In genomic region chr9:135813671-135814290, GRCh38 we compare ENCODE assay signal across 33 cellular contexts.
"Had no signal": no experiment of that assay in that cellular context is flagged by ENCODE, and none has a peak within 500 bp of the region (broad histone marks: within the 10 kb centered on the region; RNA-seq: fewer than 3 reads in every experiment).

No MANE protein-coding gene starts in this region.

- H3K27me3 ChIP-seq: ascending aorta, breast epithelium, Peyer's patch, SJCRH30 had no signal

- H3K27ac Mint-ChIP-seq: activated CD8-positive, alpha-beta memory T cell treated with anti-CD3 and anti-CD28 coated beads, Interleukin-2, amount 10 ng/mL, durations not matched to agents 7 days and 5 days; activated naive CD8-positive, alpha-beta T cell had no signal

- H3K9me3 ChIP-seq: ascending aorta, breast epithelium, Peyer's patch, SJCRH30 had no signal

- H3K36me3 ChIP-seq: breast epithelium had no signal

- ATAC-seq: activated CD8-positive, alpha-beta memory T cell treated with anti-CD3 and anti-CD28 coated beads, Interleukin-2, amount 10 ng/mL, durations not matched to agents 7 days and 5 days; PC-3 had no signal

- H3K4me3 Mint-ChIP-seq: activated CD8-positive, alpha-beta memory T cell treated with anti-CD3 and anti-CD28 coated beads, Interleukin-2, amount 10 ng/mL, durations not matched to agents 7 days and 5 days; activated naive CD4-positive, alpha-beta T cell treated with anti-CD3 and anti-CD28 coated beads, Interleukin-2, amount 10 ng/mL, durations not matched to agents 7 days and 5 days; activated naive CD8-positive, alpha-beta T cell had no signal

- H3K27ac ChIP-seq: ascending aorta, breast epithelium, KMS-11, Peyer's patch, SJCRH30, SK-N-MC, WERI-Rb-1 had no signal

- H3K4me3 ChIP-seq: ascending aorta, breast epithelium, Peyer's patch, SJCRH30, SK-N-MC had no signal

- H3K27me3 Mint-ChIP-seq: activated CD8-positive, alpha-beta memory T cell treated with anti-CD3 and anti-CD28 coated beads, Interleukin-2, amount 10 ng/mL, durations not matched to agents 7 days and 5 days; activated naive CD4-positive, alpha-beta T cell treated with anti-CD3 and anti-CD28 coated beads, Interleukin-2, amount 10 ng/mL, durations not matched to agents 7 days and 5 days; activated naive CD8-positive, alpha-beta T cell had no signal

- DNase-seq: activated CD4-positive, alpha-beta T cell treated with anti-CD3 and anti-CD28 coated beads for 1 hour; activated CD4-positive, alpha-beta T cell treated with anti-CD3 and anti-CD28 coated beads for 48 hours; activated CD4-positive, CD25-positive, alpha-beta regulatory T cell; activated CD8-positive, alpha-beta memory T cell treated with anti-CD3 and anti-CD28 coated beads for 24 hours; activated CD8-positive, alpha-beta memory T cell treated with anti-CD3 and anti-CD28 coated beads, Interleukin-2, amount 10 ng/mL, durations not matched to agents 7 days and 5 days; activated CD8-positive, alpha-beta memory T cell treated with anti-CD3 and anti-CD28 coated beads, Interleukin-2, amount 50 U/mL, for 48 hours; activated effector memory CD4-positive, alpha-beta T cell treated with Interleukin-2 at 50 U/mL for 16 hours; activated naive CD4-positive, alpha-beta T cell treated with anti-CD3 and anti-CD28 coated beads, Interleukin-2, amount 10 ng/mL, durations not matched to agents 7 days and 5 days; activated T-cell treated with anti-CD3 and anti-CD28 coated beads, Interleukin-2, amount 50 U/mL, for 48 hours; amygdala; caudate nucleus; cerebellar nuclear complex; MM.1S; MV-4-11; NCI-H1092; NCI-H1436 treated with DMSO at 0.1 percent for 48 hours; NCI-H1694 treated with DMSO at 0.1 percent for 48 hours; NCI-H2029; NCI-H345; NCI-H526; NCI-H748 treated with DMSO at 0.1 percent for 48 hours; NK-92 treated with Interleukin-12 subunit alpha and Interleukin-12 subunit beta, amount 100 ng/mL, for 24 hours; PC-3; Peyer's patch; RPMI8226; SJCRH30; T1000; WERI-Rb-1 had no signal

- H3K4me1 Mint-ChIP-seq: activated naive CD4-positive, alpha-beta T cell treated with anti-CD3 and anti-CD28 coated beads, Interleukin-2, amount 10 ng/mL, durations not matched to agents 7 days and 5 days had no signal

- H3K4me1 ChIP-seq: ascending aorta, breast epithelium, Peyer's patch had no signal

- H3K9me3 Mint-ChIP-seq: activated naive CD4-positive, alpha-beta T cell treated with anti-CD3 and anti-CD28 coated beads, Interleukin-2, amount 10 ng/mL, durations not matched to agents 7 days and 5 days had no signal
